ENCODE assay signal across 1 cellular context in genomic region chr16:57299719-57300386, GRCh38.
TF ChIP-seq lines count a peak whose summit lies in the region.

No MANE protein-coding gene starts in this region.

TF ChIP-seq in WTC11, 78 proteins besides CTCF, POLR2A, EP300 and RAD21 (continued from another document):
- no peak for TF ChIP-seq IRF1 (CRISPR knock-in tag; IDR thresholded peaks at IDR 0.05)
- peak; percentile 89 for TF ChIP-seq TEAD1 (CRISPR knock-in tag; IDR thresholded peaks at IDR 0.05)
- 0 out of 2 replicates have a peak, but pooled peaks have one; percentile 31 for TF ChIP-seq USF1 (CRISPR knock-in tag; IDR thresholded peaks at IDR 0.05)
- no peak for TF ChIP-seq ZNF263 (CRISPR knock-in tag; IDR thresholded peaks at IDR 0.05; ENCODE audit: low read depth)
- TF ChIP-seq IRF2 (CRISPR knock-in tag; IDR thresholded peaks at IDR 0.05; ENCODE audit: borderline replicate concordance, low read depth): no peak
- no peak for TF ChIP-seq ESRRA (CRISPR knock-in tag; IDR thresholded peaks at IDR 0.05; ENCODE audit: borderline replicate concordance)
- peak; percentile 92 for TF ChIP-seq EMX1 (CRISPR knock-in tag; IDR thresholded peaks at IDR 0.05)
- TF ChIP-seq MYBL2 (CRISPR knock-in tag; IDR thresholded peaks at IDR 0.05): 0 out of 2 replicates have a peak, but pooled peaks have one; percentile 51
- peak; percentile 82 for TF ChIP-seq AR (CRISPR knock-in tag; IDR thresholded peaks at IDR 0.05)
